ENCODE assay signal across 16 cellular contexts in genomic region chr18:67363694-67364093, GRCh38.
DNase-seq lines count a peak whose midpoint lies in the region; ATAC-seq and TF ChIP-seq lines count a peak whose summit lies in the region.
"Had no signal": no experiment of that assay in that cellular context is flagged by ENCODE, and none has a peak within 500 bp of the region (broad histone marks: within the 10 kb centered on the region; RNA-seq: fewer than 3 reads in every experiment).

No MANE protein-coding gene starts in this region.

- H3K27ac Mint-ChIP-seq in activated CD8-positive, alpha-beta T cell treated with anti-CD3 and anti-CD28 coated beads, Interleukin-2, amount 10 ng/mL, durations not matched to agents 7 days and 5 days: no peak overlapping the region

- no peak overlapping the region for H3K4me3 Mint-ChIP-seq in activated CD8-positive, alpha-beta T cell treated with anti-CD3 and anti-CD28 coated beads, Interleukin-2, amount 10 ng/mL, durations not matched to agents 7 days and 5 days

- no peaks in the 10 kb centered on the region for H3K9me3 ChIP-seq in left ventricle myocardium inferior (replicated peaks)
- H3K9me3 ChIP-seq: BE2C, Peyer's patch had no signal

- peaks cover 8% of the 10 kb centered on the region for H3K4me1 Mint-ChIP-seq in activated CD8-positive, alpha-beta T cell treated with anti-CD3 and anti-CD28 coated beads, Interleukin-2, amount 10 ng/mL, durations not matched to agents 7 days and 5 days (ENCODE audit: low read depth)

- H3K9me3 Mint-ChIP-seq in activated CD8-positive, alpha-beta T cell treated with anti-CD3 and anti-CD28 coated beads, Interleukin-2, amount 10 ng/mL, durations not matched to agents 7 days and 5 days (ENCODE audit: insufficient read depth): no peaks in the 10 kb centered on the region

- in situ Hi-C loops in G401 (cut with HindIII; ENCODE audit: low sequenced_read_pairs): no loop called here

- no peak for TF ChIP-seq CTCF in left ventricle myocardium inferior (IDR thresholded peaks at IDR 0.05; ENCODE audit: borderline replicate concordance)

- H3K27me3 Mint-ChIP-seq in activated CD8-positive, alpha-beta T cell treated with anti-CD3 and anti-CD28 coated beads, Interleukin-2, amount 10 ng/mL, durations not matched to agents 7 days and 5 days (ENCODE audit: low read depth): no peaks in the 10 kb centered on the region

- peak; percentile 61 for ATAC-seq in left ventricle myocardium superior
- ATAC-seq in activated CD8-positive, alpha-beta T cell treated with anti-CD3 and anti-CD28 coated beads, Interleukin-2, amount 10 ng/mL, durations not matched to agents 7 days and 5 days: no peak

- DNase-seq in left ventricle myocardium superior (no peak), left ventricle myocardium inferior (no peak), OCI-M1 (lab: John Stamatoyannopoulos, UW) (peak; percentile 13), myocyte (ENCODE audit: low read depth) (peak; percentile 52), G401 (ENCODE audit: low spot score) (no peak)
- DNase-seq in stimulated activated CD4-positive, alpha-beta T cell treated with anti-CD3 and anti-CD28 coated beads, Interleukin-15, amount 100 ng/mL, for 24 hours: no peak
- no peak for DNase-seq in activated CD8-positive, alpha-beta T cell treated with anti-CD3 and anti-CD28 coated beads, Interleukin-2, amount 10 ng/mL, durations not matched to agents 7 days and 5 days
- DNase-seq: BE2C; GM23248; HCEC 1CT; NCI-H1694 treated with DMSO at 0.1 percent for 48 hours; NCI-H2081 treated with DMSO at 0.1 percent for 48 hours; NCI-H2171 treated with DMSO at 0.1 percent for 48 hours; NCI-H526; NK-92 treated with Interleukin-12 subunit alpha and Interleukin-12 subunit beta, amount 100 ng/mL, for 24 hours; Peyer's patch had no signal

- intact Hi-C loops in left ventricle myocardium superior (cut with micrococcal nuclease) (no loop called here), left ventricle myocardium inferior (cut with micrococcal nuclease) (no loop called here)

- no peaks in the 10 kb centered on the region for H3K27me3 ChIP-seq in left ventricle myocardium inferior (ENCODE audit: low read depth)
- H3K27me3 ChIP-seq: BE2C, Peyer's patch had no signal

- no peak overlapping the region for H3K4me3 ChIP-seq in left ventricle myocardium inferior
- H3K4me3 ChIP-seq: GM23248, Peyer's patch had no signal

- no peaks in the 10 kb centered on the region for H3K4me1 ChIP-seq in left ventricle myocardium inferior
- H3K4me1 ChIP-seq: Peyer's patch had no signal

- CTCF ChIA-PET in activated CD8-positive, alpha-beta T cell treated with anti-CD3 and anti-CD28 coated beads, Interleukin-2, amount 10 ng/mL, durations not matched to agents 7 days and 5 days (lab: Charles Lee): no interaction called here

- no peak overlapping the region for H3K27ac ChIP-seq in left ventricle myocardium inferior (replicated peaks)
- H3K27ac ChIP-seq: GM23248, Peyer's patch had no signal

- no peaks in the 10 kb centered on the region for H3K36me3 ChIP-seq in left ventricle myocardium inferior
- H3K36me3 ChIP-seq: BE2C, Peyer's patch had no signal

- POLR2A ChIA-PET in activated CD8-positive, alpha-beta T cell treated with anti-CD3 and anti-CD28 coated beads, Interleukin-2, amount 10 ng/mL, durations not matched to agents 7 days and 5 days (lab: Charles Lee): no interaction called here

- H3K36me3 Mint-ChIP-seq in activated CD8-positive, alpha-beta T cell treated with anti-CD3 and anti-CD28 coated beads, Interleukin-2, amount 10 ng/mL, durations not matched to agents 7 days and 5 days (ENCODE audit: low read depth): no peaks in the 10 kb centered on the region

Comparison
In these comparisons a context has a peak if more than half of its experiments do, and no peak if none do; other contexts are left out.
1. DNase-seq: peak in OCI-M1 (single experiment) and myocyte (single experiment); none in left ventricle myocardium superior (single experiment), left ventricle myocardium inferior (single experiment), G401 (single experiment), stimulated activated CD4-positive, alpha-beta T cell treated with anti-CD3 and anti-CD28 coated beads, Interleukin-15, amount 100 ng/mL, for 24 hours (single experiment) and activated CD8-positive, alpha-beta T cell treated with anti-CD3 and anti-CD28 coated beads, Interleukin-2, amount 10 ng/mL, durations not matched to agents 7 days and 5 days (single experiment).